ENCODE assay signal across 21 cellular contexts in the genomic region with DNA sequence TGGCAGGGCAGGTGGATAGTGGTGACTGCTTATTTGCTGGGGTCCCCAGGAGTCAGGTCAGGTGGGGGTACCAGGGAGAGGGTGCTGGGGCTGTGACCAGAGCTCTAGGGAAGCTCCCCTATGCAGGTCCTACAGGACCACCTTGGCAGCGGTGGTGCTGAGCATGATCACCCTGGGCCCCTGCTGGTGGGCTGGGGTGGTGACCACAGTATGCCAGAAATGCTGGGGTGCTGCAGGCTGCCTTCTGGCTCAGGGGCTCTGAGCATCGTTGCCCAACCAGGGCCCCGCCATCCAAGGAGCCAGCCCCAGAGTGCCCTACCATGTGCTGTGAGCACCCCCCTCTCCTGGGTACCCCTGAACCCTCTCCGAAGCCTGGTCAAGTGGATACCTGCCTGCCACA. TPM values are rescaled to one million over a fixed set of nuclear protein-coding genes. Genes with fewer than 3 reads are reported as not detected.
A peak's percentile ranks its signal among the peaks of the same experiment; 100 is the strongest.
DNase-seq lines count a peak whose midpoint lies in the region; ATAC-seq, FAIRE-seq and TF ChIP-seq lines count a peak whose summit lies in the region.
"Had no signal": no experiment of that assay in that cellular context is flagged by ENCODE, and none has a peak within 500 bp of the region (broad histone marks: within the 10 kb centered on the region; RNA-seq: fewer than 3 reads in every experiment).

No MANE protein-coding gene starts in this region.

- H3K27me3 ChIP-seq in BJ (ENCODE audit: control insufficient read depth, insufficient read depth, low read length): peaks cover 4% of the 10 kb centered on the region
- no peaks in the 10 kb centered on the region; the same call in 1 of the 2 replicates for H3K27me3 ChIP-seq in H9 (ENCODE audit: insufficient read depth, low read length)
- H3K27me3 ChIP-seq in neuronal stem cell (ENCODE audit: control insufficient read depth in 3 of 3, insufficient read depth in 3 of 3, low read depth in 1 of 3, low read length in 3 of 3): peaks cover 0 to 4% (median 0%) of the 10 kb centered on the region in 3 experiments

- no peak overlapping the region for H3K56ac ChIP-seq in H9 (ENCODE audit: insufficient read length, low read depth, low read length)

- CTCF ChIA-PET in BJ (lab: Yijun Ruan, JAX): no interaction called here

- intact Hi-C loops in kidney (cut with DNase I): no loop called here

- H3K23ac ChIP-seq in H9 (ENCODE audit: insufficient read length, low read depth, low read length) (no peak overlapping the region), neuronal stem cell (ENCODE audit: low read depth, low read length, poor library complexity) (no peak overlapping the region)

- H4K91ac ChIP-seq in H9 (ENCODE audit: insufficient read length, low read depth, low read length) (no peak overlapping the region), neuronal stem cell (ENCODE audit: low read depth, low read length, poor library complexity) (peak overlapping the region; percentile 64)

- H4K20me1 ChIP-seq in H9 (ENCODE audit: control insufficient read depth, insufficient read depth, insufficient read length): no peaks in the 10 kb centered on the region

- H3K79me1 ChIP-seq in H9 (ENCODE audit: insufficient read depth, low read depth, low read length, poor library complexity, severe bottlenecking) (no peaks in the 10 kb centered on the region), neuronal stem cell (ENCODE audit: low read depth, low read length) (peaks cover 1% of the 10 kb centered on the region)

- H3T11ph ChIP-seq in H9 (ENCODE audit: low read length): no peak overlapping the region

- H2BK15ac ChIP-seq in H9 (ENCODE audit: low read depth, low read length) (no peak overlapping the region), neuronal stem cell (ENCODE audit: low read length) (peak overlapping the region; percentile 3)

- H3K27ac Mint-ChIP-seq in H9 (no peak overlapping the region; a peak in 1 of 7 replicates), endothelial cell (ENCODE audit: unreplicated experiment) (peak overlapping the region; percentile 84)
- H3K27ac Mint-ChIP-seq: activated CD4-positive, alpha-beta T cell treated with anti-CD3 and anti-CD28 coated beads, Interleukin-2, amount 10 ng/mL, durations not matched to agents 7 days and 5 days; activated naive CD8-positive, alpha-beta T cell treated with anti-CD3 and anti-CD28 coated beads, Interleukin-2, amount 50 U/mL, for 24 hours; GM23338 had no signal

- TF ChIP-seq CTCF in BJ (IDR thresholded peaks at IDR 0.05; ENCODE audit: insufficient read depth, low read depth, low read length) (0 out of 2 replicates have a peak, but pooled peaks have one; percentile 3), H9 (conservative IDR thresholded peaks at IDR 0.05) (peak; percentile 42; the same call in 2 of the 3 replicates), endothelial cell (IDR thresholded peaks at IDR 0.05; ENCODE audit: unreplicated experiment) (peak; percentile 49), kidney (IDR thresholded peaks at IDR 0.05; ENCODE audit: borderline replicate concordance, extremely low read depth, insufficient read depth) (no peak)

- H3K36me3 ChIP-seq in BJ (ENCODE audit: control insufficient read depth, insufficient read depth, low read length) (no peaks in the 10 kb centered on the region), neuronal stem cell (replicated peaks in 1 of 2; ENCODE audit: control insufficient read depth in 2 of 2, insufficient read depth in 2 of 2, low read length in 2 of 2) (no peaks in the 10 kb centered on the region), kidney (ENCODE audit: control insufficient read depth in 1 of 2, insufficient read depth in 2 of 2, low read length in 2 of 2) (no peaks in the 10 kb centered on the region)
- H3K36me3 ChIP-seq: prostate gland had no signal

- FAIRE-seq in kidney (lab: Jason Lieb, UNC): no peak
- FAIRE-seq: endometrium had no signal

- no peak overlapping the region for H2BK20ac ChIP-seq in H9 (ENCODE audit: low read depth, low read length, poor library complexity, severe bottlenecking)

- no peaks in the 10 kb centered on the region for H3K9me3 ChIP-seq in H9 (ENCODE audit: control insufficient read depth, low read depth, low read length)
- no peaks in the 10 kb centered on the region for H3K9me3 ChIP-seq in neuronal stem cell (replicated peaks in 1 of 2; ENCODE audit: control insufficient read depth in 2 of 2, insufficient read depth in 1 of 2, low read depth in 1 of 2, low read length in 2 of 2)
- no peaks in the 10 kb centered on the region for H3K9me3 ChIP-seq in kidney (ENCODE audit: control insufficient read depth in 1 of 2, low read length in 2 of 2)
- H3K9me3 ChIP-seq: prostate gland had no signal

- ATAC-seq in HG02763 (IDR thresholded peaks at IDR 0.05; ENCODE audit: unreplicated experiment): no peak
- ATAC-seq: activated naive CD8-positive, alpha-beta T cell treated with anti-CD3 and anti-CD28 coated beads, Interleukin-2, amount 50 U/mL, for 24 hours; GM23338 had no signal

- no peak overlapping the region for H3K4me2 ChIP-seq in H9 (ENCODE audit: insufficient read depth, insufficient read length, low read length)
- no peak overlapping the region for H3K4me2 ChIP-seq in neuronal stem cell (ENCODE audit: insufficient read depth, low read length, poor library complexity, severe bottlenecking)
- H3K4me2 ChIP-seq: GM23338 had no signal

- H2AFZ ChIP-seq in H9 (ENCODE audit: low read length) (no peak overlapping the region), neuronal stem cell (ENCODE audit: low read length) (no peak overlapping the region)
- H2AFZ ChIP-seq: GM23338 had no signal

- DNase-seq in BJ (ENCODE audit: low read depth) (no peak), H9 (no peak), endothelial cell (ENCODE audit: low spot score) (no peak), neuronal stem cell (ENCODE audit: low spot score) (no peak), kidney (no peak), SHP77 (lab: John Stamatoyannopoulos, UW) (no peak)
- no peak for DNase-seq in activated CD4-positive, alpha-beta T cell treated with anti-CD3 and anti-CD28 coated beads, Interleukin-2, amount 50 U/mL, for 48 hours
- DNase-seq: activated CD4-positive, alpha-beta T cell treated with anti-CD3 and anti-CD28 coated beads, Interleukin-2, amount 10 ng/mL, durations not matched to agents 7 days and 5 days; activated naive CD8-positive, alpha-beta T cell treated with anti-CD3 and anti-CD28 coated beads, Interleukin-2, amount 50 U/mL, for 24 hours; activated T-cell treated with anti-CD3 and anti-CD28 coated beads, Interleukin-2, amount 50 U/mL, for 48 hours; cerebellar nuclear complex; DND-41; head of caudate nucleus; islet precursor cell; NCI-H1930; NCI-H510A treated with DMSO at 0.1 percent for 48 hours; stimulated activated CD4-positive, alpha-beta T cell treated with anti-CD3 and anti-CD28 coated beads, Interleukin-15, amount 100 ng/mL, for 24 hours had no signal

- H3K27ac ChIP-seq in H9 (ENCODE audit: insufficient read length, low read depth, low read length) (no peak overlapping the region), neuronal stem cell (replicated peaks; ENCODE audit: low read length) (no peak overlapping the region), kidney (ENCODE audit: low read depth in 2 of 2, low read length in 2 of 2) (no peak overlapping the region)
- H3K27ac ChIP-seq: prostate gland had no signal

- H3K79me2 ChIP-seq in H9 (ENCODE audit: insufficient read depth, low read length): no peaks in the 10 kb centered on the region

- H3K23me2 ChIP-seq in H9 (ENCODE audit: insufficient read length, low read depth, low read length, poor library complexity, severe bottlenecking): no peaks in the 10 kb centered on the region

- H3K4ac ChIP-seq in H9 (ENCODE audit: low read depth, low read length) (no peak overlapping the region), neuronal stem cell (ENCODE audit: low read length) (no peak overlapping the region)

- H3K9me3 Mint-ChIP-seq in H9 (no peaks in the 10 kb centered on the region), endothelial cell (ENCODE audit: unreplicated experiment) (no peaks in the 10 kb centered on the region)
- H3K9me3 Mint-ChIP-seq: activated CD4-positive, alpha-beta T cell treated with anti-CD3 and anti-CD28 coated beads, Interleukin-2, amount 10 ng/mL, durations not matched to agents 7 days and 5 days; activated naive CD8-positive, alpha-beta T cell treated with anti-CD3 and anti-CD28 coated beads, Interleukin-2, amount 50 U/mL, for 24 hours; GM23338 had no signal

- no CpG with 5 or more reads among the region's 4 CpGs for WGBS in H9 (ENCODE audit: extremely low coverage, insufficient read length, low lambda C conversion rate)
- no CpG with 5 or more reads among the region's 4 CpGs for WGBS in neuronal stem cell (ENCODE audit: extremely low coverage in 2 of 2, insufficient read length in 2 of 2, insufficient replicate concordance in 1 of 2), 2 donors

- no peak overlapping the region for H3K14ac ChIP-seq in H9 (ENCODE audit: insufficient read depth, low read length)
- H3K14ac ChIP-seq in neuronal stem cell (ENCODE audit: low read length): peak overlapping the region; percentile 25

- H2BK120ac ChIP-seq in H9 (ENCODE audit: low read depth, low read length, poor library complexity, severe bottlenecking): no peak overlapping the region
- H2BK120ac ChIP-seq in neuronal stem cell (ENCODE audit: low read depth, low read length): no peak overlapping the region

- H3K27me3 Mint-ChIP-seq in H9 (ENCODE audit: low read depth) (peaks cover 45% of the 10 kb centered on the region), endothelial cell (ENCODE audit: unreplicated experiment) (peaks cover 32% of the 10 kb centered on the region)

- no peak overlapping the region for H4K5ac ChIP-seq in H9 (ENCODE audit: insufficient read length, low read depth, low read length)

- H2AK5ac ChIP-seq in H9 (ENCODE audit: insufficient read length, low read length): no peak overlapping the region
- peak overlapping the region; percentile 92 for H2AK5ac ChIP-seq in neuronal stem cell (ENCODE audit: low read depth, low read length)

- H3K18ac ChIP-seq in H9 (ENCODE audit: insufficient read length, low read depth, low read length): no peak overlapping the region
- peak overlapping the region; percentile 77 for H3K18ac ChIP-seq in neuronal stem cell (ENCODE audit: low read length)

- H4K8ac ChIP-seq in H9 (replicated peaks; ENCODE audit: insufficient read length, low read depth, low read length) (no peak overlapping the region), neuronal stem cell (ENCODE audit: low read depth, low read length) (no peak overlapping the region)

- H3K4me3 Mint-ChIP-seq in H9 (no peak overlapping the region), endothelial cell (ENCODE audit: unreplicated experiment) (peak overlapping the region; percentile 73)
- H3K4me3 Mint-ChIP-seq: activated CD4-positive, alpha-beta T cell treated with anti-CD3 and anti-CD28 coated beads, Interleukin-2, amount 10 ng/mL, durations not matched to agents 7 days and 5 days; activated naive CD8-positive, alpha-beta T cell treated with anti-CD3 and anti-CD28 coated beads, Interleukin-2, amount 50 U/mL, for 24 hours; GM23338 had no signal

- peaks cover 18% of the 10 kb centered on the region in 2 experiments for H3K4me1 Mint-ChIP-seq in H9
- H3K4me1 Mint-ChIP-seq in endothelial cell (ENCODE audit: unreplicated experiment): peaks cover 56% of the 10 kb centered on the region

- no peak overlapping the region for H3K4me3 ChIP-seq in BJ (ENCODE audit: low read depth, low read length)
- no peak overlapping the region for H3K4me3 ChIP-seq in neuronal stem cell (ENCODE audit: low read length in 2 of 2)
- no peak overlapping the region for H3K4me3 ChIP-seq in kidney (ENCODE audit: low read length in 2 of 2)
- H3K4me3 ChIP-seq: GM23338, prostate gland had no signal

- no peak overlapping the region for H2BK12ac ChIP-seq in H9 (ENCODE audit: insufficient read length, low read depth, low read length)
- H2BK12ac ChIP-seq in neuronal stem cell (ENCODE audit: low read length): peak overlapping the region; percentile 76

- H3K36me3 Mint-ChIP-seq in H9 (ENCODE audit: insufficient read depth in 1 of 3, low read depth in 3 of 3) (no peaks in the 10 kb centered on the region), endothelial cell (ENCODE audit: low read depth, unreplicated experiment) (no peaks in the 10 kb centered on the region)

- POLR2A ChIA-PET in BJ (lab: Charles Lee): no interaction called here

- H2BK5ac ChIP-seq in H9 (ENCODE audit: insufficient read length, low read length) (no peak overlapping the region), neuronal stem cell (ENCODE audit: low read length) (peak overlapping the region; percentile 8)

- no peaks in the 10 kb centered on the region; the same call in 1 of the 2 replicates for H3K4me1 ChIP-seq in H9 (ENCODE audit: insufficient read depth, low read length)
- peaks cover 30 to 55% of the 10 kb centered on the region in 2 donors for H3K4me1 ChIP-seq in neuronal stem cell (ENCODE audit: control insufficient read depth in 2 of 2, insufficient read depth in 1 of 2, low read depth in 1 of 2, low read length in 2 of 2)
- H3K4me1 ChIP-seq in kidney (ENCODE audit: control insufficient read depth in 1 of 2, insufficient read depth in 1 of 2, low read depth in 1 of 2, low read length in 2 of 2): peaks cover 0 to 17% of the 10 kb centered on the region in 2 donors
- H3K4me1 ChIP-seq: prostate gland had no signal

- H3K9ac ChIP-seq in H9 (ENCODE audit: extremely low read depth, insufficient read length, low read length): no peak overlapping the region
- no peak overlapping the region for H3K9ac ChIP-seq in neuronal stem cell (ENCODE audit: low read depth, low read length, poor library complexity)
- H3K9ac ChIP-seq in kidney (ENCODE audit: low read length in 2 of 2): no peak overlapping the region

RNA-seq across cellular contexts. Expression of gene NUDT14, which starts 17.5 kb away (rescaled TPM):
- polyA plus RNA-seq in BJ (2011; rRNA removed) (6.5 and 10.9 TPM in 2 replicates), kidney (ENCODE audit: insufficient read depth, low read depth, low replicate concordance) (59.1 TPM)
- polyA minus RNA-seq in BJ (2011; rRNA and poly(A)+ RNA removed): 3.4 and 3.6 TPM in 2 replicates
- total RNA-seq in H9 (2021) (39.0 and 41.1 TPM in 2 replicates), endothelial cell (ENCODE audit: unreplicated experiment) (135 TPM), kidney (48.6 TPM)
- polyA plus RNA-seq in neuronal stem cell (2013, experiment 1 of 2): 21.6 TPM
- 21.9 TPM for polyA plus RNA-seq in neuronal stem cell (2013, experiment 2 of 2)

RNA-seq across cellular contexts. Expression of gene JAG2, which starts 30.0 kb away (rescaled TPM):
- polyA plus RNA-seq in BJ (2011; rRNA removed) (0.23 and 0.31 TPM in 2 replicates), kidney (ENCODE audit: insufficient read depth, low read depth, low replicate concordance) (6.3 TPM)
- polyA minus RNA-seq in BJ (2011; rRNA and poly(A)+ RNA removed): 0.10 and 0.38 TPM in 2 replicates
- total RNA-seq in H9 (2021) (11.3 and 11.4 TPM in 2 replicates), endothelial cell (ENCODE audit: unreplicated experiment) (280 TPM), kidney (26.1 TPM)
- 5.2 TPM for polyA plus RNA-seq in neuronal stem cell (2013, experiment 1 of 2)
- polyA plus RNA-seq in neuronal stem cell (2013, experiment 2 of 2): 4.9 TPM

RNA-seq across cellular contexts. Expression of gene BTBD6, which starts 49.7 kb away (rescaled TPM):
- polyA plus RNA-seq in BJ (2011; rRNA removed) (32.6 and 41.9 TPM in 2 replicates), kidney (ENCODE audit: insufficient read depth, low read depth, low replicate concordance) (33.3 TPM)
- polyA minus RNA-seq in BJ (2011; rRNA and poly(A)+ RNA removed): 25.0 and 32.9 TPM in 2 replicates
- total RNA-seq in H9 (2021) (22.9 and 23.3 TPM in 2 replicates), endothelial cell (ENCODE audit: unreplicated experiment) (45.1 TPM), kidney (38.9 TPM)
- polyA plus RNA-seq in neuronal stem cell (2013, experiment 1 of 2): 10.8 TPM
- 10.4 TPM for polyA plus RNA-seq in neuronal stem cell (2013, experiment 2 of 2)

Comparison
In these comparisons a context has a peak if more than half of its experiments do, and no peak if none do; other contexts are left out.
1. RNA of gene JAG2, which starts 30.0 kb away (total RNA-seq): 280 TPM in endothelial cell (single experiment); 26.1 TPM in kidney (single experiment) and 11.3 to 11.4 TPM in H9; every median in the first group is over 10 times any median in the second.